In the genomic region with DNA sequence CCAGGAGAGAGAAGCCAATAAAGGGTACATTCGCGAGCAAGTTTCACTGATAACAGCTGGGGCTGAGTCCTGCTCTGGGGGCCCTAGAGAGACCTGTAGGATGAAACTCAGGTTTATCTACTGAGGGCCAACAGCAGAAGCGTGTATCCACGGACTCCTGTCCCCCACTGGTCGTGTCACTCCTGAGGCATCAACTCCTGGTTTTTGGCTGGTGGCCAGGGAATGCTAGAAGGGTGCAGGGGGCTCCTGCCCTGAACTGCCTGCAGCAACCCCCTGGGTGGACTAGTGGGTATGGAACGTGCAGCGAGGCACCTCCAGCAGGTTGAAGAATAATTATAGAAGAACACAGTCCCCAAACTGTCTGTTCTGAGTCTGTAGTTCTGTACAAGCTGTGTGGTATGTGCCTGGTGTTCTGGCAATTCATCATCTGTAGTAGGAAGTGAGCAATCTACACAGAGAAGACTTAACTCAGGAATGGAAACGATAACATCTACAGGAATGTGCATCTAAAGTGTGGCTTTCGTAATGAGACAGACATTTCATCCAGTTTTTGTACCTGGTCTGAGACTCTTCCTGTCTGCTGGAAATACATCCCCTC, we compare ENCODE assay signal across 12 cellular contexts.
DNase-seq lines count a peak whose midpoint lies in the region; ATAC-seq and TF ChIP-seq lines count a peak whose summit lies in the region.
"Had no signal": no experiment of that assay in that cellular context is flagged by ENCODE, and none has a peak within 500 bp of the region (broad histone marks: within the 10 kb centered on the region; RNA-seq: fewer than 3 reads in every experiment).

No MANE protein-coding gene starts in this region.

- TF ChIP-seq CTCF in RWPE1 (conservative IDR thresholded peaks at IDR 0.05; ENCODE audit: low read depth): no peak
- TF ChIP-seq CTCF in heart right ventricle (IDR thresholded peaks at IDR 0.05): no peak

- H3K36me3 ChIP-seq in heart right ventricle: no peaks in the 10 kb centered on the region
- H3K36me3 ChIP-seq: BLaER1 treated with 17β-estradiol and CSF1 and Interleukin-3, amounts not matched to agents 10 nM and 100 nM; ovary had no signal

- H3K4me3 ChIP-seq in skeletal muscle cell (ENCODE audit: low read depth, low read length) (no peak overlapping the region), heart right ventricle (no peak overlapping the region)
- H3K4me3 ChIP-seq: BLaER1 treated with 17β-estradiol and CSF1 and Interleukin-3, amounts not matched to agents 10 nM and 100 nM; ovary had no signal

- H3K4me1 ChIP-seq in heart right ventricle: peaks cover 0 to 27% (median 0%) of the 10 kb centered on the region in 9 donors

- peak overlapping the region; percentile 15 to 21 for H3K4me3 Mint-ChIP-seq in activated T-cell treated with anti-CD3 and anti-CD28 coated beads, Interleukin-2, amount 50 U/mL, for 72 hours
- H3K4me3 Mint-ChIP-seq in activated T-helper 1 cell treated with anti-CD3 and anti-CD28 coated beads, Interleukin-12 subunit alpha, Interleukin-12 subunit beta, Interleukin-2, Interleukin-4 antibody, amounts not matched to agents 30 ng/mL and 10 ng/mL and 1 ng/mL, durations not matched to agents 14 hours and 24 hours and 36 hours: no peak overlapping the region

- H3K9me3 Mint-ChIP-seq in activated T-cell treated with anti-CD3 and anti-CD28 coated beads, Interleukin-2, amount 50 U/mL, for 72 hours: peaks cover 5 to 8% of the 10 kb centered on the region in 2 donors
- peaks cover 7% of the 10 kb centered on the region for H3K9me3 Mint-ChIP-seq in activated T-helper 1 cell treated with anti-CD3 and anti-CD28 coated beads, Interleukin-12 subunit alpha, Interleukin-12 subunit beta, Interleukin-2, Interleukin-4 antibody, amounts not matched to agents 30 ng/mL and 10 ng/mL and 1 ng/mL, durations not matched to agents 14 hours and 24 hours and 36 hours

- WGBS in heart right ventricle, 2 donors: 67 to 74% methylated on average over 9 of the region's 9 CpGs

- no peaks in the 10 kb centered on the region for H3K27me3 ChIP-seq in heart right ventricle
- H3K27me3 ChIP-seq: BLaER1 treated with 17β-estradiol and CSF1 and Interleukin-3, amounts not matched to agents 10 nM and 100 nM; ovary had no signal

- ATAC-seq in activated T-cell treated with anti-CD3 and anti-CD28 coated beads, Interleukin-2, amount 50 U/mL, for 72 hours (replicated peaks in 1 of 2): peak; percentile 86
- ATAC-seq in heart right ventricle: no peak

- intact Hi-C loops in heart right ventricle (cut with DNase I): no loop called here
- intact Hi-C loops in activated T-helper 1 cell treated with anti-CD3 and anti-CD28 coated beads, Interleukin-12 subunit alpha, Interleukin-12 subunit beta, Interleukin-2, Interleukin-4 antibody, amounts not matched to agents 30 ng/mL and 10 ng/mL and 1 ng/mL, durations not matched to agents 14 hours and 24 hours and 36 hours (cut with micrococcal nuclease): no loop called here

- H3K27ac Mint-ChIP-seq in activated T-cell treated with anti-CD3 and anti-CD28 coated beads, Interleukin-2, amount 50 U/mL, for 72 hours: peak overlapping the region; percentile 54
- no peak overlapping the region for H3K27ac Mint-ChIP-seq in activated T-helper 1 cell treated with anti-CD3 and anti-CD28 coated beads, Interleukin-12 subunit alpha, Interleukin-12 subunit beta, Interleukin-2, Interleukin-4 antibody, amounts not matched to agents 30 ng/mL and 10 ng/mL and 1 ng/mL, durations not matched to agents 14 hours and 24 hours and 36 hours

- peaks cover 6 to 12% of the 10 kb centered on the region in 2 donors for H3K36me3 Mint-ChIP-seq in activated T-cell treated with anti-CD3 and anti-CD28 coated beads, Interleukin-2, amount 50 U/mL, for 72 hours (ENCODE audit: insufficient read depth in 2 of 2)
- no peaks in the 10 kb centered on the region for H3K36me3 Mint-ChIP-seq in activated T-helper 1 cell treated with anti-CD3 and anti-CD28 coated beads, Interleukin-12 subunit alpha, Interleukin-12 subunit beta, Interleukin-2, Interleukin-4 antibody, amounts not matched to agents 30 ng/mL and 10 ng/mL and 1 ng/mL, durations not matched to agents 14 hours and 24 hours and 36 hours (ENCODE audit: low read depth)

- peaks cover 0 to 25% (median 5%) of the 10 kb centered on the region in 11 donors for H3K9me3 ChIP-seq in heart right ventricle
- H3K9me3 ChIP-seq: ovary had no signal

- POLR2A ChIA-PET in RWPE1 (lab: Yijun Ruan, JAX; ENCODE audit: low non-redundant PET): no interaction called here

- peaks cover 35% of the 10 kb centered on the region for H3K4me1 Mint-ChIP-seq in activated T-cell treated with anti-CD3 and anti-CD28 coated beads, Interleukin-2, amount 50 U/mL, for 72 hours (ENCODE audit: low read depth)
- H3K4me1 Mint-ChIP-seq in activated T-helper 1 cell treated with anti-CD3 and anti-CD28 coated beads, Interleukin-12 subunit alpha, Interleukin-12 subunit beta, Interleukin-2, Interleukin-4 antibody, amounts not matched to agents 30 ng/mL and 10 ng/mL and 1 ng/mL, durations not matched to agents 14 hours and 24 hours and 36 hours (ENCODE audit: low read depth): peaks cover 12% of the 10 kb centered on the region

- H3K27ac ChIP-seq in RWPE1 (peak overlapping the region; percentile 77), heart right ventricle (no peak overlapping the region)
- H3K27ac ChIP-seq: BLaER1 treated with 17β-estradiol and CSF1 and Interleukin-3, amounts not matched to agents 10 nM and 100 nM; ovary had no signal

- no peaks in the 10 kb centered on the region for H3K27me3 Mint-ChIP-seq in activated T-cell treated with anti-CD3 and anti-CD28 coated beads, Interleukin-2, amount 50 U/mL, for 72 hours (ENCODE audit: low read depth)
- H3K27me3 Mint-ChIP-seq in activated T-helper 1 cell treated with anti-CD3 and anti-CD28 coated beads, Interleukin-12 subunit alpha, Interleukin-12 subunit beta, Interleukin-2, Interleukin-4 antibody, amounts not matched to agents 30 ng/mL and 10 ng/mL and 1 ng/mL, durations not matched to agents 14 hours and 24 hours and 36 hours (ENCODE audit: insufficient read depth): no peaks in the 10 kb centered on the region

- DNase-seq in activated T-cell treated with anti-CD3 and anti-CD28 coated beads, Interleukin-2, amount 50 U/mL, for 72 hours: no peak
- DNase-seq in activated T-cell treated with anti-CD3 and anti-CD28 coated beads for 4 hours (no peak), RWPE1 (ENCODE audit: low spot score) (peak; percentile 43), fibroblast of gingiva (ENCODE audit: low read depth) (peak; percentile 55), skeletal muscle cell (ENCODE audit: low read depth) (peak; percentile 73), HUDEP-2 (lab: John Stamatoyannopoulos, UW; ENCODE audit: unreplicated experiment in 76 of 76) (no peak), heart right ventricle (no peak)
- no peak for DNase-seq in activated T-helper 1 cell treated with anti-CD3 and anti-CD28 coated beads, Interleukin-12 subunit alpha, Interleukin-12 subunit beta, Interleukin-2, Interleukin-4 antibody, amounts not matched to agents 30 ng/mL and 10 ng/mL and 1 ng/mL, durations not matched to agents 14 hours and 24 hours and 36 hours (ENCODE audit: low spot score)
- DNase-seq: cerebellar nuclear complex, NCI-H2227 treated with DMSO at 0.1 percent for 48 hours had no signal

- CTCF ChIA-PET in RWPE1 (lab: Yijun Ruan, JAX): no interaction called here

Comparison
In these comparisons a context has a peak if more than half of its experiments do, and no peak if none do; other contexts are left out.
1. ATAC-seq: peak in activated T-cell treated with anti-CD3 and anti-CD28 coated beads, Interleukin-2, amount 50 U/mL, for 72 hours (2 of 2); none in heart right ventricle (0 of 8).
2. DNase-seq: peak in RWPE1 (single experiment), fibroblast of gingiva (single experiment) and skeletal muscle cell (single experiment); none in activated T-cell treated with anti-CD3 and anti-CD28 coated beads, Interleukin-2, amount 50 U/mL, for 72 hours (0 of 2), activated T-cell treated with anti-CD3 and anti-CD28 coated beads for 4 hours (single experiment), HUDEP-2 (0 of 76), heart right ventricle (0 of 2) and activated T-helper 1 cell treated with anti-CD3 and anti-CD28 coated beads, Interleukin-12 subunit alpha, Interleukin-12 subunit beta, Interleukin-2, Interleukin-4 antibody, amounts not matched to agents 30 ng/mL and 10 ng/mL and 1 ng/mL, durations not matched to agents 14 hours and 24 hours and 36 hours (single experiment).